In the genomic region with DNA sequence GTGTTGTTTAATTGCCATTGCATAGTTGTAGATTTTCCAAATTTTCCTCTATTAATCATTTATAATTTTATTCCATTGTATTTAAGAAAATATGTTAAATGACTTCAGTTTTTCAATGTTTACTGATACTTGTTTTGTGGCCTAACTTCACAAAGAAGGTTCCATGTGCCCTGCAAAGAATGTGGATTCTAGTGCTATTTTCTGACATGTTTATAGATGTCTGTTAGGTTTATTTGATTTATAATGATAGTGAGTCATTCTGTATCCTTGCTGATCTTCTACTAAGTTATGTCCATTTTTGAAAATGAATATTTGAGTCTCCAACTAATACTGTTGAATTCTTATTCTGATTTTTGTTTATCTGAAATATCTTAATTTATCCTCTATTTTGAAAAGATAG, we compare ENCODE assay signal across 26 cellular contexts.
DNase-seq lines count a peak whose midpoint lies in the region; ATAC-seq, FAIRE-seq and TF ChIP-seq lines count a peak whose summit lies in the region.
"Had no signal": no experiment of that assay in that cellular context is flagged by ENCODE, and none has a peak within 500 bp of the region (broad histone marks: within the 10 kb centered on the region; RNA-seq: fewer than 3 reads in every experiment).

No MANE protein-coding gene starts in this region.

- H3K9me3 ChIP-seq in PC-3 (ENCODE audit: low read length) = no peaks in the 10 kb centered on the region
- H3K9me3 ChIP-seq in small intestine (ENCODE audit: control insufficient read depth, low read depth) = no peaks in the 10 kb centered on the region
- H3K9me3 ChIP-seq: MG63, SJSA1 had no signal

- FAIRE-seq in small intestine (lab: Jason Lieb, UNC) = peak; percentile 26
- FAIRE-seq: G401.6, GM12878, H1 had no signal

- H4K20me1 ChIP-seq in PC-3 (ENCODE audit: low read length) = no peaks in the 10 kb centered on the region

- H3K27me3 ChIP-seq in PC-3 (ENCODE audit: low read length) (no peaks in the 10 kb centered on the region), small intestine (ENCODE audit: control insufficient read depth in 2 of 2, insufficient read depth in 2 of 2, low read length in 2 of 2) (no peaks in the 10 kb centered on the region)
- H3K27me3 ChIP-seq: MG63, SJSA1 had no signal

- H3F3A ChIP-seq in PC-3 (ENCODE audit: low read length, unreplicated experiment) = no peaks in the 10 kb centered on the region

- H3K36me3 ChIP-seq in PC-3 (ENCODE audit: low read depth, low read length) (no peaks in the 10 kb centered on the region), small intestine (ENCODE audit: control insufficient read depth in 2 of 2, insufficient read depth in 2 of 2, low read length in 2 of 2) (no peaks in the 10 kb centered on the region)
- H3K36me3 ChIP-seq: MG63, SJSA1 had no signal

- no peak overlapping the region for H3K4me3 ChIP-seq in PC-3 (ENCODE audit: low read length)
- no peak overlapping the region for H3K4me3 ChIP-seq in small intestine (ENCODE audit: low read depth in 1 of 2, low read length in 2 of 2)
- H3K4me3 ChIP-seq: GM12878, MG63, SJSA1 had no signal

- CTCF ChIA-PET in PC-3 (lab: Charles Lee) = no interaction called here

- DNase-seq in HCEC 1CT (peak; percentile 44), PC-3 (peak; percentile 54), foreskin melanocyte (peak; percentile 0), small intestine (no peak), NCI-H2081 treated with DMSO at 0.1 percent for 48 hours (lab: John Stamatoyannopoulos, UW) (no peak)
- DNase-seq: CD8-positive, alpha-beta memory T cell; DND-41; Kasumi-1; MG63; NCI-H1105 treated with DMSO at 0.1 percent for 48 hours; NCI-H146; NCI-H1930; NCI-H446; NCI-H524 treated with DMSO at 0.1 percent for 48 hours; NCI-H82; Right ventricle myocardium superior; RPMI8226; T-helper 1 cell had no signal

- POLR2A ChIA-PET in PC-3 (lab: Charles Lee; ENCODE audit: unreplicated experiment) = no interaction called here

- H3K9ac ChIP-seq in PC-3 (ENCODE audit: low read length) = no peak overlapping the region

- ATAC-seq in PC-3 (peak; percentile 89), GM18511 (IDR thresholded peaks at IDR 0.05; ENCODE audit: unreplicated experiment) (no peak), GM18873 (IDR thresholded peaks at IDR 0.05; ENCODE audit: low FRiP score, unreplicated experiment) (no peak)
- ATAC-seq: GM12878, HCT116 had no signal

- no peaks in the 10 kb centered on the region for H3K9me2 ChIP-seq in PC-3 (replicated peaks; ENCODE audit: low read length)

- no peak for TF ChIP-seq CTCF in PC-3 (conservative IDR thresholded peaks at IDR 0.05; ENCODE audit: low read depth, low read length)

- no peak overlapping the region for H3K4me2 ChIP-seq in PC-3 (ENCODE audit: low read length)

- H3K27ac ChIP-seq in PC-3 (ENCODE audit: low read length) (no peak overlapping the region), small intestine (ENCODE audit: low read depth in 1 of 2, low read length in 1 of 2) (no peak overlapping the region)
- H3K27ac ChIP-seq: C4-2B, SJSA1 had no signal

- intact Hi-C loops in PC-3 (cut with micrococcal nuclease) = loop anchor here (1.0 to 5.0 kb wide), 3 partner anchors 12 to 125 kb away; no protein-coding TSS in a partner anchor

- H2AFZ ChIP-seq in PC-3 (ENCODE audit: low read length) = no peak overlapping the region

- BruUV-seq in PC-3 (replicated peaks; lab: Mats Ljungman, UMichigan) = no TSS peak

- H3K4me1 ChIP-seq in PC-3 (ENCODE audit: insufficient read depth, low read length) = peaks cover 12% of the 10 kb centered on the region
- no peaks in the 10 kb centered on the region for H3K4me1 ChIP-seq in small intestine (ENCODE audit: control insufficient read depth in 2 of 2, insufficient read depth in 1 of 2, low read depth in 1 of 2, low read length in 1 of 2)
- H3K4me1 ChIP-seq: SJSA1 had no signal

- no peaks in the 10 kb centered on the region for H3K79me2 ChIP-seq in PC-3 (ENCODE audit: low read length)

Comparison
In these comparisons a context has a peak if more than half of its experiments do, and no peak if none do; other contexts are left out.
1. DNase-seq: peak in HCEC 1CT (single experiment), PC-3 (single experiment) and foreskin melanocyte (single experiment); none in small intestine (single experiment) and NCI-H2081 treated with DMSO at 0.1 percent for 48 hours (single experiment).